Comparison of ENCODE assay signal across 8 cellular contexts in the genomic region with DNA sequence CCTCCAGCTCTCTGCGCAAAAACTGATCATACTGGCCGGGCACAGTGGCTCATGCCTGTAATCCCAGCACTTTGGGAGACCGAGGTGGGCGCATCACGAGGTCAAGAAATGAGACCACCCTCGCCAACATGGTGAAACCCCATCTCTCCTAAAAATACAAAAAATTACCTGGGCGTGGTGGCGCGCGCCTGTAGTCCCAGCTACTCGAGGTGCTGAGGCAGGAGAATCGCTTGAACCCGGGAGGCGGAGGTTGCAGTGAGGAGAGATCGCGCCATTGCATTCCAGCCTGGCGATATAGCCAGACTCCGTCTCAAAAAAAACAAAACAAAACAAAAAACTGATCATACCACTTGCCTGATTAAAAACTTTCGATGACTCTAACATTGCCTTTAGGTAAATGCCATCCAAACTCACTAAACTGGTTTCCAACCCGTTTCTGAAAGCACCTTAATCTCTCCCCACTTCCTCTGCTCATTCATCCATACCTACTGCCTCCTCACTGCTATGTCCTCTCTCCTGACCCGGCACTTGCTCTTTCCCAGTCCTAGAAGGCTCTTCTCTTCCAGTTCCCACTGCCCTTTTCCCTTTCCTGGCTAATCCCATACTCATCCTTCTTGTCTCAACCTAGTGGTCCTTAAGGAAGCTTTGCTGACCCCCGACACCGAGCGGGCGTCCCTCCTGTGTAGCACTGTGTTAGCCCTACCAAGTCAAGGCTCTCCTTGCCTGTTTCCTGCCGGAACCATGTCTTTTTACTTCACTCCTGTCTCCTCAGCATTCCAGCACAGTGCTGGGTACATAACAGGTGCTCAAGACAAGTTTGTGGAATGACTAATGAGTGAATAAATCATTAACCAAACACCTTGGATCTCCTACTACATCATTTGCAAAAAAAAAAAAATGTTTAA. TPM values are rescaled to one million over a fixed set of nuclear protein-coding genes. Genes with fewer than 3 reads are reported as not detected.
DNase-seq lines count a peak whose midpoint lies in the region; ATAC-seq, FAIRE-seq and TF ChIP-seq lines count a peak whose summit lies in the region.

No MANE protein-coding gene starts in this region.

- peak overlapping the region; percentile 96 for H2AFZ ChIP-seq in K562 (ENCODE audit: low read depth, low read length)

- H3K36me3 ChIP-seq in Caco-2 (ENCODE audit: control insufficient read depth, insufficient read depth, low read length) = 0 out of 2 replicates have a peak, but pooled peaks cover 1% of the 10 kb centered on the region
- H3K36me3 ChIP-seq in K562 (ENCODE audit: control insufficient read depth, insufficient read depth, low read length) = peaks cover 20% of the 10 kb centered on the region
- H3K36me3 ChIP-seq in liver (ENCODE audit: control insufficient read depth in 4 of 4, insufficient read depth in 3 of 4, low read depth in 1 of 4, low read length in 3 of 4) = no peaks in the 10 kb centered on the region

- WGBS in K562 (ENCODE audit: insufficient coverage, low coverage, missing lambda C conversion rate) = 84% methylated on average over 26 of the region's 26 CpGs
- 90% methylated on average over 26 of the region's 26 CpGs for WGBS in liver

- H3K27ac ChIP-seq in K562 (ENCODE audit: extremely low read depth, low read depth, low read length) (peak overlapping the region; percentile 43; the same call in 2 of the 3 replicates), liver (ENCODE audit: low read depth in 1 of 2, low read length in 2 of 2) (peak overlapping the region; percentile 93 to 95)

- intact Hi-C loops in Caco-2 (cut with micrococcal nuclease; ENCODE audit: unreplicated experiment) (loop anchor here (1.0 to 10.0 kb wide), 5 partner anchors 74 to 729 kb away; a partner anchor contains a TSS), K562 (cut with micrococcal nuclease) (loop anchor here (2.0 kb wide), 1 partner anchor 75 kb away; a partner anchor contains a TSS)

- H3K9ac ChIP-seq in K562 (ENCODE audit: insufficient read depth in 1 of 2, low read depth in 2 of 2, low read length in 2 of 2) = peak overlapping the region; percentile 84 to 94; a peak in 3 of 4 replicates
- no peak overlapping the region for H3K9ac ChIP-seq in liver (ENCODE audit: low read depth in 1 of 2, low read length in 2 of 2)

- ATAC-seq in GM21367 (IDR thresholded peaks at IDR 0.05; ENCODE audit: unreplicated experiment) = peak; percentile 2
- peak; percentile 3 for ATAC-seq in HG03521 (IDR thresholded peaks at IDR 0.05; ENCODE audit: unreplicated experiment)
- ATAC-seq in K562 = no peak

- TF ChIP-seq CTCF in Caco-2 (IDR thresholded peaks at IDR 0.05; ENCODE audit: insufficient read depth in 1 of 2, low read depth in 1 of 2, low read length in 1 of 2, severe bottlenecking in 1 of 2, unreplicated experiment in 1 of 2) = no peak
- no peak for TF ChIP-seq CTCF in K562 (IDR thresholded peaks at IDR 0.05 in 2 of 3, conservative IDR thresholded peaks at IDR 0.05 in 1 of 3; ENCODE audit: insufficient read depth in 2 of 3, low read depth in 1 of 3, low read length in 3 of 3)
- no peak for TF ChIP-seq CTCF in liver (IDR thresholded peaks at IDR 0.05; ENCODE audit: low read depth, low read length, missing input control)

- no peak for TF ChIP-seq EP300 in K562 (IDR thresholded peaks at IDR 0.05; ENCODE audit: low read length)

- CTCF ChIA-PET in Caco-2 (lab: Charles Lee) (interaction anchor here (1.3 kb wide), 1 partner anchor 142 kb away, joined by 3 read pairs; no protein-coding TSS in a partner anchor), K562 (lab: Yijun Ruan, JAX; ENCODE audit: low intra/inter-chr PET ratio) (no interaction called here)

- H3K27ac Mint-ChIP-seq in Caco-2 (ENCODE audit: unreplicated experiment) = no peak overlapping the region

- BruUV-seq in Caco-2 (replicated peaks; lab: Mats Ljungman, UMichigan) (TSS peak; percentile 42), K562 (replicated peaks; lab: Mats Ljungman, UMichigan) (TSS peak; percentile 64)

- peaks cover 40% of the 10 kb centered on the region for H3K79me2 ChIP-seq in K562 (ENCODE audit: control insufficient read depth, insufficient read depth, low read length)

- H3K4me2 ChIP-seq in K562 (ENCODE audit: insufficient read depth, low read length) = peak overlapping the region; percentile 86

- DNase-seq in Caco-2 = peak; percentile 65 to 78
- no peak for DNase-seq in K562 (ENCODE audit: extremely low read depth in 1 of 4, low spot score in 3 of 4)
- no peak for DNase-seq in activated gamma-delta T cell (lab: John Stamatoyannopoulos, UW)
- no peak for DNase-seq in activated T-cell treated with anti-CD3 and anti-CD28 coated beads for 4 hours
- no peak for DNase-seq in NCI-H2196 (lab: John Stamatoyannopoulos, UW; ENCODE audit: unreplicated experiment)

- H3K4me3 Mint-ChIP-seq in Caco-2 (ENCODE audit: unreplicated experiment) = no peak overlapping the region

- peaks cover 20% of the 10 kb centered on the region for H3K4me1 Mint-ChIP-seq in Caco-2 (ENCODE audit: low read depth, unreplicated experiment)

- FAIRE-seq in K562 (lab: Jason Lieb, UNC) = no peak

- H3K27me3 Mint-ChIP-seq in Caco-2 (ENCODE audit: insufficient read depth, unreplicated experiment) = no peaks in the 10 kb centered on the region

- H3K4me3 ChIP-seq in Caco-2 (ENCODE audit: low read depth, low read length) (peak overlapping the region; percentile 53), K562 (peak overlapping the region; percentile 81), liver (ENCODE audit: low read depth in 1 of 3, low read length in 3 of 3) (peak overlapping the region; percentile 80 to 94 (median 94))

- peaks cover 12% of the 10 kb centered on the region for H3K9me3 Mint-ChIP-seq in Caco-2 (ENCODE audit: unreplicated experiment)

- peaks cover 14% of the 10 kb centered on the region for H3K36me3 Mint-ChIP-seq in Caco-2 (ENCODE audit: insufficient read depth, unreplicated experiment)

- no peak for TF ChIP-seq RAD21 in K562 (CRISPR knock-in tag; conservative IDR thresholded peaks at IDR 0.05 in 1 of 2, IDR thresholded peaks at IDR 0.05 in 1 of 2)
- no peak for TF ChIP-seq RAD21 in liver (IDR thresholded peaks at IDR 0.05)

- H3K4me1 ChIP-seq in Caco-2 = peaks cover 34% of the 10 kb centered on the region
- H3K4me1 ChIP-seq in K562 (replicated peaks in 1 of 2; ENCODE audit: control insufficient read depth in 2 of 2, insufficient read depth in 2 of 2, low read length in 2 of 2) = peaks cover 10 to 14% of the 10 kb centered on the region in 2 experiments; a peak in 4 of 5 replicates
- H3K4me1 ChIP-seq in liver (ENCODE audit: control insufficient read depth in 4 of 4, insufficient read depth in 4 of 4, low read length in 3 of 4) = peaks cover 2 to 58% (median 37%) of the 10 kb centered on the region in 4 donors

- in situ Hi-C loops in K562 (cut with MboI) = no loop called here

- H3K27me3 ChIP-seq in Caco-2 (replicated peaks; ENCODE audit: control insufficient read depth, insufficient read depth, low read length) (no peaks in the 10 kb centered on the region), K562 (ENCODE audit: control insufficient read depth in 2 of 2, insufficient read depth in 2 of 2, low read length in 2 of 2) (no peaks in the 10 kb centered on the region), liver (ENCODE audit: control insufficient read depth in 4 of 4, insufficient read depth in 4 of 4, low read length in 3 of 4) (no peaks in the 10 kb centered on the region)

- H3K9me1 ChIP-seq in K562 (ENCODE audit: control insufficient read depth, insufficient read depth, low read length) = no peaks in the 10 kb centered on the region

- POLR2A ChIA-PET in Caco-2 (lab: Charles Lee) = interaction anchor here (0.7 kb wide), 1 partner anchor 261 kb away, joined by 9 read pairs; no protein-coding TSS in a partner anchor
- POLR2A ChIA-PET in K562 (lab: Yijun Ruan, JAX) = no interaction called here

- H4K20me1 ChIP-seq in K562 (replicated peaks; ENCODE audit: control insufficient read depth, insufficient read depth, low read length) = no peaks in the 10 kb centered on the region

- H3K9me3 ChIP-seq in Caco-2 (no peaks in the 10 kb centered on the region), K562 (replicated peaks; ENCODE audit: control insufficient read depth, insufficient read depth, low read depth, low read length) (no peaks in the 10 kb centered on the region), liver (ENCODE audit: control insufficient read depth in 4 of 4, low read length in 3 of 4) (no peaks in the 10 kb centered on the region)

- TF ChIP-seq POLR2A in K562 (conservative IDR thresholded peaks at IDR 0.05) = no peak

RNA-seq across cellular contexts. Expression of a gene that starts 0.7 kb away (rescaled TPM):
- 32.1 and 37.3 TPM in 2 replicates for total RNA-seq in Caco-2 (2022)
- total RNA-seq in K562 (2011; cell fraction: chromatin; rRNA removed; ENCODE audit: low replicate concordance) = 53.0 and 137 TPM in 2 replicates
- total RNA-seq in K562 (2011; cell fraction: nucleolus; rRNA removed) = 23.3 and 29.2 TPM in 2 replicates
- total RNA-seq in K562 (2011; cell fraction: nucleoplasm; rRNA removed) = 41.0 and 55.2 TPM in 2 replicates
- total RNA-seq in K562 (2014; rRNA removed) = 31.5 and 33.0 TPM in 2 replicates
- total RNA-seq in K562 (2014; rRNA removed; fragmentation: Illumina TruSeq; extraction: Trizol) = 37.3 and 38.7 TPM in 2 replicates
- 32.4 and 33.1 TPM in 2 replicates for total RNA-seq in K562 (2015; rRNA removed; fragmentation: Illumina TruSeq; extraction: Trizol)
- total RNA-seq in K562 (2021) = 30.6 and 31.6 TPM in 2 replicates
- polyA plus RNA-seq in K562 (2011; rRNA removed) = 37.5 and 47.8 TPM in 2 replicates
- 14.7 and 21.5 TPM in 2 replicates for polyA plus RNA-seq in K562 (2011; cell fraction: cytosol; rRNA removed)
- 28.9 and 38.5 TPM in 2 replicates for polyA plus RNA-seq in K562 (2011; cell fraction: nucleus; rRNA removed)
- polyA plus RNA-seq in K562 (2012) = 15.2 and 21.1 TPM in 2 replicates
- 21.9 and 25.7 TPM in 2 replicates for polyA plus RNA-seq in K562 (2014; fragmentation: Illumina TruSeq; extraction: Trizol)
- polyA plus RNA-seq in K562 (2014; fragmentation: Nextera tagmentation; extraction: Ambion mirVana) = 10 to 100 TPM in 1 of 2 experiments, 1 to 10 TPM in 1; 7.8 to 12.1 TPM
- 22.3 and 23.9 TPM in 2 replicates for polyA plus RNA-seq in K562 (2014; rRNA removed)
- 78.4 and 94.3 TPM in 2 replicates for polyA minus RNA-seq in K562 (2011; rRNA and poly(A)+ RNA removed)
- polyA minus RNA-seq in K562 (2011; cell fraction: cytosol; rRNA and poly(A)+ RNA removed) = 14.1 and 22.8 TPM in 2 replicates
- polyA minus RNA-seq in K562 (2011; cell fraction: nucleus; rRNA and poly(A)+ RNA removed) = 67.7 and 111 TPM in 2 replicates
- 10 to 100 TPM; 16.5 to 35.6 TPM for total RNA-seq in liver
- 1 to 10 TPM; 7.4 to 7.9 TPM for polyA plus RNA-seq in liver

RNA-seq across cellular contexts. Expression of a gene that starts 30.3 kb away (rescaled TPM):
- total RNA-seq in Caco-2 (2022) (6.2 and 7.3 TPM in 2 replicates), K562 (2014; rRNA removed) (0.04 and 0.05 TPM in 2 replicates), K562 (2014; rRNA removed; fragmentation: Illumina TruSeq; extraction: Trizol) (0.11 TPM in 1 of 2 replicates, not detected in the other), K562 (2015; rRNA removed; fragmentation: Illumina TruSeq; extraction: Trizol) (not detected in 2 replicates), K562 (2021) (0.13 and 0.40 TPM in 2 replicates), liver (under 1 TPM; 0.05 to 0.50 TPM)
- total RNA-seq in K562 (2011; cell fraction: chromatin; rRNA removed; ENCODE audit: low replicate concordance) = 0.81 TPM in 1 of 2 replicates, not detected in the other
- not detected in 2 replicates for total RNA-seq in K562 (2011; cell fraction: nucleolus; rRNA removed)
- total RNA-seq in K562 (2011; cell fraction: nucleoplasm; rRNA removed) = 0.29 TPM in 1 of 2 replicates, not detected in the other
- polyA plus RNA-seq in K562 (2011; rRNA removed) (0.03 and 0.04 TPM in 2 replicates), K562 (2014; fragmentation: Illumina TruSeq; extraction: Trizol) (0.06 and 0.07 TPM in 2 replicates), K562 (2014; fragmentation: Nextera tagmentation; extraction: Ambion mirVana) (under 1 TPM in 1 of 2 experiments, not detected in 1; 0.03 TPM), K562 (2014; rRNA removed) (0.12 TPM in 1 of 2 replicates, not detected in the other), liver (under 1 TPM; 0.08 to 0.28 TPM)
- 0.04 TPM in 1 of 2 replicates, not detected in the other for polyA plus RNA-seq in K562 (2011; cell fraction: cytosol; rRNA removed)
- polyA plus RNA-seq in K562 (2011; cell fraction: nucleus; rRNA removed) = 0.11 and 0.46 TPM in 2 replicates
- 0.08 and 0.50 TPM in 2 replicates for polyA plus RNA-seq in K562 (2012)
- polyA minus RNA-seq in K562 (2011; rRNA and poly(A)+ RNA removed) = 0.09 TPM in 1 of 2 replicates, not detected in the other
- polyA minus RNA-seq in K562 (2011; cell fraction: cytosol; rRNA and poly(A)+ RNA removed) = not detected in 2 replicates
- polyA minus RNA-seq in K562 (2011; cell fraction: nucleus; rRNA and poly(A)+ RNA removed) = 0.33 TPM in 1 of 2 replicates, not detected in the other

Comparison
In these comparisons a context has a peak if more than half of its experiments do, and no peak if none do; other contexts are left out.
1. DNase-seq: peak in Caco-2 (2 of 2); none in K562 (0 of 4), activated gamma-delta T cell (single experiment), activated T-cell treated with anti-CD3 and anti-CD28 coated beads for 4 hours (single experiment) and NCI-H2196 (single experiment).
2. H3K9ac ChIP-seq: peak in K562 (2 of 2); none in liver (0 of 2).
3. Peak in every context shown above with its lines, with median percentiles within 50 percentile points of each other: H3K4me3 ChIP-seq.